ENCODE assay signal across 1 cellular context in genomic region chr10:34433241-34434076, GRCh38.
A peak's percentile ranks its signal among the peaks of the same experiment; 100 is the strongest.
TF ChIP-seq lines count a peak whose summit lies in the region.

No MANE protein-coding gene starts in this region.

TF ChIP-seq in IMR-90, 13 proteins besides CTCF, POLR2A, EP300 and RAD21:
- TF ChIP-seq CEBPB (IDR thresholded peaks at IDR 0.05; ENCODE audit: low read depth, low read length) (peak; percentile 42), ELK1 (IDR thresholded peaks at IDR 0.05; ENCODE audit: borderline replicate concordance, low read depth, low read length) (no peak)
